8 cellular contexts compared by ENCODE assay signal in the genomic region with DNA sequence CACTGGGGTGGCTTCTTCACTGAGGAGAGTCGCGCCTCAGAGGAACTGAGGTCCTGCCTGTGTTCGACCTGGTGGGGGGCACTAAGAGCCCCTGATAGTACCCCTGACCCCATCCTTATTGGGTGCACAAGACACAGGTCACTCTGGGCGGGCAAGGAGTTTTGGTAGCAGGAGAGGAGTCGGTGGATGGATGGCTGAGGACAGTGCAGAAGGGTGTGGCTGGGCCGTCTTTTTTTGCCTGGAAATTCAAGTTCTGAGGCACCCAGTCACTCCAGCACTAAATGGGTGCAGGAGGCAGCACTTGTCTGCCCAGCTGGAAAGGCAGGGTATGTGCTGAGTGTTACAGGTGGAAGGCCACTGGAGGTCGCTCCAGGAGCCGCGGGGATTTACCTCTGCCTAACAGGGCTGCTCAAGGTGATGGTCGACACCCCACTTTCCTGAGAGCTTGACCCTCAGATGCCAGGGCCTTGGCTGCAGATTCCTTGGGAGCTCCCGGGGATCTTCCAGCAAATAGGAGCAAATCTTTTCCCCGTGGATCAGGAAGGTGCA. TPM values are rescaled to one million over a fixed set of nuclear protein-coding genes. Genes with fewer than 3 reads are reported as not detected.
DNase-seq lines count a peak whose midpoint lies in the region; ATAC-seq and TF ChIP-seq lines count a peak whose summit lies in the region.

No MANE protein-coding gene starts in this region.

- ATAC-seq in activated T-cell treated with anti-CD3 and anti-CD28 coated beads, Interleukin-2, amount 50 U/mL, for 72 hours (replicated peaks in 1 of 2), result no peak
- no peak for ATAC-seq in GM18909 (IDR thresholded peaks at IDR 0.05; ENCODE audit: poor library complexity, unreplicated experiment)

- no peak for DNase-seq in activated T-cell treated with anti-CD3 and anti-CD28 coated beads, Interleukin-2, amount 50 U/mL, for 72 hours
- DNase-seq in activated T-cell treated with anti-CD3 and anti-CD28 coated beads for 4 hours, result no peak
- no peak for DNase-seq in tibial artery
- DNase-seq in NCI-H524 treated with DMSO at 0.1 percent for 48 hours (lab: John Stamatoyannopoulos, UW), result no peak
- no peak for DNase-seq in NCI-H526 treated with DMSO at 0.1 percent for 48 hours (lab: John Stamatoyannopoulos, UW)

- H3K27ac ChIP-seq in adipose tissue (ENCODE audit: low read depth, low read length) (peak overlapping the region; percentile 95), liver (ENCODE audit: low read depth in 1 of 2, low read length in 2 of 2) (peak overlapping the region in 1 of 2 donors; percentile 54), tibial artery (peak overlapping the region; percentile 78 to 93)

- no peaks in the 10 kb centered on the region for H3K27me3 Mint-ChIP-seq in activated T-cell treated with anti-CD3 and anti-CD28 coated beads, Interleukin-2, amount 50 U/mL, for 72 hours (ENCODE audit: low read depth)

- H3K4me1 ChIP-seq in liver (ENCODE audit: control insufficient read depth in 4 of 4, insufficient read depth in 4 of 4, low read length in 3 of 4) (peaks cover 5 to 47% (median 40%) of the 10 kb centered on the region in 4 donors), tibial artery (peaks cover 0 to 31% (median 26%) of the 10 kb centered on the region in 4 donors)

- H3K9me3 ChIP-seq in liver (ENCODE audit: control insufficient read depth in 4 of 4, low read length in 3 of 4), result no peaks in the 10 kb centered on the region
- H3K9me3 ChIP-seq in tibial artery, result no peaks in the 10 kb centered on the region

- H3K4me3 ChIP-seq in liver (ENCODE audit: low read depth in 1 of 3, low read length in 3 of 3) (peak overlapping the region; percentile 91 to 100 (median 98)), tibial artery (peak overlapping the region; percentile 80 to 95)

- no peaks in the 10 kb centered on the region for H3K36me3 Mint-ChIP-seq in activated T-cell treated with anti-CD3 and anti-CD28 coated beads, Interleukin-2, amount 50 U/mL, for 72 hours (ENCODE audit: insufficient read depth in 2 of 2)

- H3K27me3 ChIP-seq in liver (ENCODE audit: control insufficient read depth in 4 of 4, insufficient read depth in 4 of 4, low read length in 3 of 4) (no peaks in the 10 kb centered on the region), tibial artery (no peaks in the 10 kb centered on the region)

- intact Hi-C loops in tibial artery (cut with DNase I; ENCODE audit: low total_unique reads), result loop anchor here (10.0 kb wide), 1 partner anchor 503 kb away; a partner anchor contains a TSS

- 30 to 44% (median 37%) methylated on average over 12 of the region's 12 CpGs for WGBS in adipose tissue, 3 donors
- WGBS in liver, result 38% methylated on average over 12 of the region's 12 CpGs

- peaks cover 14% of the 10 kb centered on the region for H3K4me1 Mint-ChIP-seq in activated T-cell treated with anti-CD3 and anti-CD28 coated beads, Interleukin-2, amount 50 U/mL, for 72 hours (ENCODE audit: low read depth)

- peak overlapping the region; percentile 91 to 97 for H3K4me3 Mint-ChIP-seq in activated T-cell treated with anti-CD3 and anti-CD28 coated beads, Interleukin-2, amount 50 U/mL, for 72 hours

- H3K9me3 Mint-ChIP-seq in activated T-cell treated with anti-CD3 and anti-CD28 coated beads, Interleukin-2, amount 50 U/mL, for 72 hours, result no peaks in the 10 kb centered on the region

- peaks cover 8 to 30% (median 11%) of the 10 kb centered on the region in 4 donors for H3K36me3 ChIP-seq in liver (ENCODE audit: control insufficient read depth in 4 of 4, insufficient read depth in 3 of 4, low read depth in 1 of 4, low read length in 3 of 4)
- H3K36me3 ChIP-seq in tibial artery, result peaks cover 21 to 50% (median 31%) of the 10 kb centered on the region in 3 donors

- peak overlapping the region; percentile 79 to 95 for H3K9ac ChIP-seq in liver (ENCODE audit: low read depth in 1 of 2, low read length in 2 of 2)

- TF ChIP-seq RAD21 in liver (IDR thresholded peaks at IDR 0.05), result no peak

- peak overlapping the region; percentile 54 for H3K27ac Mint-ChIP-seq in activated T-cell treated with anti-CD3 and anti-CD28 coated beads, Interleukin-2, amount 50 U/mL, for 72 hours

- TF ChIP-seq CTCF in liver (IDR thresholded peaks at IDR 0.05; ENCODE audit: low read depth, low read length, missing input control) (no peak), tibial artery (IDR thresholded peaks at IDR 0.05) (no peak)

TF ChIP-seq in liver, 16 proteins besides CTCF, POLR2A, EP300 and RAD21:
- TF ChIP-seq FOXA2 (IDR thresholded peaks at IDR 0.05) (no peak), JUND (IDR thresholded peaks at IDR 0.05) (no peak), RXRA (IDR thresholded peaks at IDR 0.05) (no peak), HNF4A (conservative IDR thresholded peaks at IDR 0.05) (no peak), TAF1 (conservative IDR thresholded peaks at IDR 0.05) (no peak), SP1 (IDR thresholded peaks at IDR 0.05) (no peak), FOXA1 (IDR thresholded peaks at IDR 0.05) (no peak), NR2F2 (IDR thresholded peaks at IDR 0.05) (no peak), HNF4G (IDR thresholded peaks at IDR 0.05) (no peak)
- TF ChIP-seq, protein P1, sequence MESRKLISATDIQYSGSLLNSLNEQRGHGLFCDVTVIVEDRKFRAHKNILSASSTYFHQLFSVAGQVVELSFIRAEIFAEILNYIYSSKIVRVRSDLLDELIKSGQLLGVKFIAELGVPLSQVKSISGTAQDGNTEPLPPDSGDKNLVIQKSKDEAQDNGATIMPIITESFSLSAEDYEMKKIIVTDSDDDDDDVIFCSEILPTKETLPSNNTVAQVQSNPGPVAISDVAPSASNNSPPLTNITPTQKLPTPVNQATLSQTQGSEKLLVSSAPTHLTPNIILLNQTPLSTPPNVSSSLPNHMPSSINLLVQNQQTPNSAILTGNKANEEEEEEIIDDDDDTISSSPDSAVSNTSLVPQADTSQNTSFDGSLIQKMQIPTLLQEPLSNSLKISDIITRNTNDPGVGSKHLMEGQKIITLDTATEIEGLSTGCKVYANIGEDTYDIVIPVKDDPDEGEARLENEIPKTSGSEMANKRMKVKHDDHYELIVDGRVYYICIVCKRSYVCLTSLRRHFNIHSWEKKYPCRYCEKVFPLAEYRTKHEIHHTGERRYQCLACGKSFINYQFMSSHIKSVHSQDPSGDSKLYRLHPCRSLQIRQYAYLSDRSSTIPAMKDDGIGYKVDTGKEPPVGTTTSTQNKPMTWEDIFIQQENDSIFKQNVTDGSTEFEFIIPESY (IDR thresholded peaks at IDR 0.05), result no peak
- TF ChIP-seq, protein P2, sequence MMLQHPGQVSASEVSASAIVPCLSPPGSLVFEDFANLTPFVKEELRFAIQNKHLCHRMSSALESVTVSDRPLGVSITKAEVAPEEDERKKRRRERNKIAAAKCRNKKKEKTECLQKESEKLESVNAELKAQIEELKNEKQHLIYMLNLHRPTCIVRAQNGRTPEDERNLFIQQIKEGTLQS (IDR thresholded peaks at IDR 0.05), result no peak
- TF ChIP-seq, protein P3, sequence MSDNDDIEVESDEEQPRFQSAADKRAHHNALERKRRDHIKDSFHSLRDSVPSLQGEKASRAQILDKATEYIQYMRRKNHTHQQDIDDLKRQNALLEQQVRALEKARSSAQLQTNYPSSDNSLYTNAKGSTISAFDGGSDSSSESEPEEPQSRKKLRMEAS (IDR thresholded peaks at IDR 0.05), result no peak

RNA-seq across cellular contexts. Expression of a gene that starts 1.0 kb away (rescaled TPM):
- 10 to 100 TPM; 50.6 to 52.2 TPM for total RNA-seq in activated T-cell treated with anti-CD3 and anti-CD28 coated beads, Interleukin-2, amount 50 U/mL, for 72 hours
- polyA plus RNA-seq in adipose tissue, result 10 to 100 TPM; 21.0 to 58.0 (median 49.8) TPM
- total RNA-seq in liver, result 10 to 100 TPM; 16.6 to 18.5 TPM
- polyA plus RNA-seq in liver, result 10 to 100 TPM; 15.8 to 19.1 TPM

RNA-seq across cellular contexts. Expression of a gene that starts 24.4 kb away (rescaled TPM):
- total RNA-seq in activated T-cell treated with anti-CD3 and anti-CD28 coated beads, Interleukin-2, amount 50 U/mL, for 72 hours, result 100 to 1,000 TPM; 116 to 122 TPM
- 1,000 to 10,000 TPM in 1 of 3 donors, 100 to 1,000 TPM in 2; 296 to 1,314 (median 632) TPM for polyA plus RNA-seq in adipose tissue
- total RNA-seq in liver, result 100 to 1,000 TPM in 1 of 2 donors, 10 to 100 TPM in 1; 76.9 to 190 TPM
- 100 to 1,000 TPM; 139 to 712 TPM for polyA plus RNA-seq in liver

RNA-seq across cellular contexts. Expression of a gene that starts 42.8 kb away (rescaled TPM):
- total RNA-seq in activated T-cell treated with anti-CD3 and anti-CD28 coated beads, Interleukin-2, amount 50 U/mL, for 72 hours, result under 1 TPM in 1 of 2 donors, not detected in 1; 0.07 TPM
- under 1 TPM in 1 of 3 donors, not detected in 2; 0.61 TPM for polyA plus RNA-seq in adipose tissue
- under 1 TPM in 1 of 2 donors, not detected in 1; 0.05 TPM for total RNA-seq in liver
- not detected for polyA plus RNA-seq in liver

RNA-seq across cellular contexts. Expression of a gene that starts 43.3 kb away (rescaled TPM):
- 10 to 100 TPM; 11.4 TPM for total RNA-seq in activated T-cell treated with anti-CD3 and anti-CD28 coated beads, Interleukin-2, amount 50 U/mL, for 72 hours
- 10 to 100 TPM in 1 of 3 donors, 1 to 10 TPM in 2; 4.8 to 28.1 (median 9.6) TPM for polyA plus RNA-seq in adipose tissue
- 1 to 10 TPM; 1.3 to 2.2 TPM for total RNA-seq in liver
- 1 to 10 TPM in 1 of 2 donors, under 1 TPM in 1; 0.31 to 1.7 TPM for polyA plus RNA-seq in liver
